In the genomic region with DNA sequence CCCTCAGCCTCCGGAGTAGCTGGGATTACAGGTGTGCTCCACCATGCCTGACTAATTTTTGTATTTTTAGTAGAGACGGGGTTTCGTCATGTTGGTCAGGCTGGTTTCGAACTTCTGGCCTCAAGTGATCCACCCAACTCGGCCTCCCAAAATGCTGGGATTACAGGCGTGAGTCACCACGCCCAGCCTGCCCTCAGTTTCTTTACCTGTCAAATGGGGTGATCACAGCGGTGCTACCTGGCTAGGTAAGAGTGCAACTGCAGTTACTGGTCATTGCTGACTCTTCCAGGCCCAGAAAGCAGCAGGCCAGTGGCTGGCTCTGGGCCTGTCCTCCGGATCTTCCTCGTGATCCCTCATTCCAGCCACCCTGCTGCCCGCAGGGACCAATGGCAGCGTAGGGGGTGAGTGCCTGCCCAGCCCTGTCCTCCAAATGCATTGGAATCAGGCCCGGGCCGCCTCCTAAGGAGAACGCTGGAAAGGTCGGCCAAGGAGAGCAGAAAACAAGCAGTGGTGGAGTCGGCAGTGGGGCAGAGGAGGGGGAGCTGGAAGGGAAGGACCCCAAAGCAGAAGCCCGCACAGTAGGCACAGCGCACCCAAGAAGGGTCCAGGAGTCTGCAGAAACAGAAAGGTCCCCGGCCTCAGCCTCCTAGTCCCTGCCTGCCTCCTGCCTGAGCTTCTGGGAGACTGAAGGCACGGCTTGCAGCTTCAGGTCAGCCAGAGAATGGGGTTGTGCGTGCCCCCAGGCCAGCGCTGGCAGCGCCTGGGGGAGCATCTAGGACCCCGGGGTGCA, we compare ENCODE assay signal across 9 cellular contexts. TPM values are rescaled to one million over a fixed set of nuclear protein-coding genes. Genes with fewer than 3 reads are reported as not detected.
DNase-seq lines count a peak whose midpoint lies in the region; ATAC-seq and TF ChIP-seq lines count a peak whose summit lies in the region.
"Had no signal": no experiment of that assay in that cellular context is flagged by ENCODE, and none has a peak within 500 bp of the region (broad histone marks: within the 10 kb centered on the region; RNA-seq: fewer than 3 reads in every experiment).

No MANE protein-coding gene starts in this region.

- ATAC-seq in left cardiac atrium (peak; percentile 8 to 36), sciatic nerve (no peak), HG03565 (IDR thresholded peaks at IDR 0.05; ENCODE audit: unreplicated experiment) (no peak), HG02973 (IDR thresholded peaks at IDR 0.05; ENCODE audit: unreplicated experiment) (no peak), GM18861 (IDR thresholded peaks at IDR 0.05; ENCODE audit: unreplicated experiment) (no peak)

- peaks cover 34% of the 10 kb centered on the region for H3K4me1 Mint-ChIP-seq in activated naive CD8-positive, alpha-beta T cell treated with anti-CD3 and anti-CD28 coated beads for 36 hours

- TF ChIP-seq CTCF in GM12865 (IDR thresholded peaks at IDR 0.05; ENCODE audit: insufficient read depth, low read depth, low read length, missing control alignments): no peak

- DNase-seq in GM12865 (ENCODE audit: low read depth): no peak
- no peak for DNase-seq in activated naive CD8-positive, alpha-beta T cell treated with anti-CD3 and anti-CD28 coated beads for 36 hours
- peak; percentile 78 for DNase-seq in left cardiac atrium
- peak; percentile 77 for DNase-seq in sciatic nerve (ENCODE audit: low spot score)
- DNase-seq in amniotic stem cell (lab: John Stamatoyannopoulos, UW): no peak

- no peaks in the 10 kb centered on the region for H3K36me3 Mint-ChIP-seq in activated naive CD8-positive, alpha-beta T cell treated with anti-CD3 and anti-CD28 coated beads for 36 hours

- peak overlapping the region; percentile 42 for H3K27ac Mint-ChIP-seq in activated naive CD8-positive, alpha-beta T cell treated with anti-CD3 and anti-CD28 coated beads for 36 hours

- H3K4me3 ChIP-seq in GM12865 (ENCODE audit: low read depth, low read length): peak overlapping the region; percentile 60

- H3K27me3 Mint-ChIP-seq in activated naive CD8-positive, alpha-beta T cell treated with anti-CD3 and anti-CD28 coated beads for 36 hours: no peaks in the 10 kb centered on the region

- H3K4me3 Mint-ChIP-seq in activated naive CD8-positive, alpha-beta T cell treated with anti-CD3 and anti-CD28 coated beads for 36 hours: peak overlapping the region; percentile 85

- intact Hi-C loops in left cardiac atrium (cut with DNase I) (loop anchor here in 1 of 2 donors (5.0 to 10.0 kb wide), 2 partner anchors 74 to 121 kb away; a partner anchor contains a TSS), sciatic nerve (cut with DNase I) (no loop called here)

- H3K9me3 Mint-ChIP-seq in activated naive CD8-positive, alpha-beta T cell treated with anti-CD3 and anti-CD28 coated beads for 36 hours: no peaks in the 10 kb centered on the region

RNA-seq across cellular contexts. Expression of a gene that starts 1.8 kb away (rescaled TPM):
- total RNA-seq in activated naive CD8-positive, alpha-beta T cell treated with anti-CD3 and anti-CD28 coated beads for 36 hours: 1 to 10 TPM; 2.6 to 2.8 TPM
- total RNA-seq in left cardiac atrium: 10 to 100 TPM; 33.4 to 55.1 TPM
- 47.3 TPM for total RNA-seq in sciatic nerve

RNA-seq across cellular contexts. Expression of a gene that starts 7.8 kb away (rescaled TPM):
- total RNA-seq in activated naive CD8-positive, alpha-beta T cell treated with anti-CD3 and anti-CD28 coated beads for 36 hours: not detected
- total RNA-seq in left cardiac atrium (under 1 TPM in 1 of 2 donors, not detected in 1; 0.56 TPM), sciatic nerve (not detected)
- total RNA-seq: epithelial cell of proximal tubule had no signal

RNA-seq across cellular contexts. Expression of a gene that starts 20.0 kb away (rescaled TPM):
- total RNA-seq in activated naive CD8-positive, alpha-beta T cell treated with anti-CD3 and anti-CD28 coated beads for 36 hours: not detected
- total RNA-seq in left cardiac atrium (under 1 TPM; 0.18 to 0.21 TPM), sciatic nerve (0.36 TPM)
- total RNA-seq: epithelial cell of proximal tubule had no signal

RNA-seq across cellular contexts. Expression of a gene that starts 43.0 kb away (rescaled TPM):
- total RNA-seq in activated naive CD8-positive, alpha-beta T cell treated with anti-CD3 and anti-CD28 coated beads for 36 hours: 10 to 100 TPM; 55.0 to 58.4 TPM
- total RNA-seq in left cardiac atrium (10 to 100 TPM; 28.6 to 37.3 TPM), sciatic nerve (47.3 TPM)

RNA-seq across cellular contexts. Expression of a gene that starts 48.6 kb away (rescaled TPM):
- total RNA-seq in activated naive CD8-positive, alpha-beta T cell treated with anti-CD3 and anti-CD28 coated beads for 36 hours: 10 to 100 TPM; 26.4 to 27.4 TPM
- total RNA-seq in left cardiac atrium (10 to 100 TPM; 22.6 to 24.8 TPM), sciatic nerve (32.1 TPM)

Comparison
In these comparisons a context has a peak if more than half of its experiments do, and no peak if none do; other contexts are left out.
1. DNase-seq: peak in left cardiac atrium (single experiment) and sciatic nerve (single experiment); none in GM12865 (single experiment), activated naive CD8-positive, alpha-beta T cell treated with anti-CD3 and anti-CD28 coated beads for 36 hours (single experiment) and amniotic stem cell (single experiment).
2. ATAC-seq: peak in left cardiac atrium (2 of 2); none in sciatic nerve (single experiment), HG03565 (single experiment), HG02973 (single experiment) and GM18861 (single experiment).
3. RNA of a gene that starts 1.8 kb away (total RNA-seq): 33.4 to 55.1 TPM in left cardiac atrium and 47.3 TPM in sciatic nerve (single experiment); 2.6 to 2.8 TPM in activated naive CD8-positive, alpha-beta T cell treated with anti-CD3 and anti-CD28 coated beads for 36 hours; every median in the first group is over 4 times any median in the second.